ENCODE assay signal across 1 cellular context in the genomic region with DNA sequence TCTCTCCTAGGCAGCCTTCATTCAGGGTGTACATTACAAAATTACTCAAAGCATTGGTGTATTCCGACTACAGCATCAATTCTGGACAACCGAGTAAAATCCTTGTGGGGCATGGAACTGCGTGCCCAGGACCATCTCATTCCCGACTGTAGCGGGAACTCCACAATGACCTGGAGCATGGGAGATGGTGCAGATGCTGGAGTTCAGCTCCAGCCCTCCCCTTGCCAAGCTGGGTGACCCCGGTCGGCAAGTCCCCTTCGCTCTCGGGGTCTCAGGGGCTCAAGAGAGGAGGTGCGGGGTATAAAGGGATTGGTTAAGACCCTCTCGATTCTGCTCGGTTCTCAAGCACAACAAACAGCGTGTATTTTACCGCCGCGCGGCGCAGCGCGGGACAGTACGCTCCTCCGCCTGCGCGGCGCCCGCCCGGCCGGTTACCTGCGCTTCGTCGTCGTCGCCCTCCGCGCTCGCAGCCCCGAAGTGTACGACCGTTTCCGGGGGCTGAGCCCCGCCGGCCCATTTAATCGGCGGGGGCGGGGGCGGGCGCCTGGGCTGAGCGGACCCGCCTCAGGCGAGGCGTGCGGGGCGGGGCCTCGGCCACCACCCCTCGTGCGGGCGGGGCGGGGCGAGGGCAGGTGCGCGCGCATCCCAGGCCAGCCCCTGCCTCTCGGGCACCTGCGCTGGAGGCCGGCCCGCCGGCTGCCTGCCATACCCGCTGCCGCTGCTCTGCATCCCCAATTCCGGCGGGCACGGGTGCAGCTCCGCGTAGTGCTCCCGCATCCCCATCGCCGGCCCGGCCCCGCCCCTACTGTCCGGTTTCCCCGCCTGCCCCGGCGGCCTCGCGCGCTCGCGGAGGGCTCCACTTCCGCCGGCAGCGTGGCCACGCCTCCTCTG.
TF ChIP-seq lines count a peak whose summit lies in the region.

A gene (minus strand): TSS at position 493 of the 891 bp plus-strand sequence. CDS start 691 bp downstream, outside the sequence.

TF ChIP-seq in HepG2, 621 proteins besides CTCF, POLR2A, EP300 and RAD21 (continued from another document and continues in another):
- TF ChIP-seq, protein P1, sequence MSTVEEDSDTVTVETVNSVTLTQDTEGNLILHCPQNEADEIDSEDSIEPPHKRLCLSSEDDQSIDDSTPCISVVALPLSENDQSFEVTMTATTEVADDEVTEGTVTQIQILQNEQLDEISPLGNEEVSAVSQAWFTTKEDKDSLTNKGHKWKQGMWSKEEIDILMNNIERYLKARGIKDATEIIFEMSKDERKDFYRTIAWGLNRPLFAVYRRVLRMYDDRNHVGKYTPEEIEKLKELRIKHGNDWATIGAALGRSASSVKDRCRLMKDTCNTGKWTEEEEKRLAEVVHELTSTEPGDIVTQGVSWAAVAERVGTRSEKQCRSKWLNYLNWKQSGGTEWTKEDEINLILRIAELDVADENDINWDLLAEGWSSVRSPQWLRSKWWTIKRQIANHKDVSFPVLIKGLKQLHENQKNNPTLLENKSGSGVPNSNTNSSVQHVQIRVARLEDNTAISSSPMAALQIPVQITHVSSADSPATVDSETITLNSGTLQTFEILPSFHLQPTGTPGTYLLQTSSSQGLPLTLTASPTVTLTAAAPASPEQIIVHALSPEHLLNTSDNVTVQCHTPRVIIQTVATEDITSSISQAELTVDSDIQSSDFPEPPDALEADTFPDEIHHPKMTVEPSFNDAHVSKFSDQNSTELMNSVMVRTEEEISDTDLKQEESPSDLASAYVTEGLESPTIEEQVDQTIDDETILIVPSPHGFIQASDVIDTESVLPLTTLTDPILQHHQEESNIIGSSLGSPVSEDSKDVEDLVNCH (CRISPR knock-in tag; IDR thresholded peaks at IDR 0.05), result no peak
- TF ChIP-seq, protein P2, sequence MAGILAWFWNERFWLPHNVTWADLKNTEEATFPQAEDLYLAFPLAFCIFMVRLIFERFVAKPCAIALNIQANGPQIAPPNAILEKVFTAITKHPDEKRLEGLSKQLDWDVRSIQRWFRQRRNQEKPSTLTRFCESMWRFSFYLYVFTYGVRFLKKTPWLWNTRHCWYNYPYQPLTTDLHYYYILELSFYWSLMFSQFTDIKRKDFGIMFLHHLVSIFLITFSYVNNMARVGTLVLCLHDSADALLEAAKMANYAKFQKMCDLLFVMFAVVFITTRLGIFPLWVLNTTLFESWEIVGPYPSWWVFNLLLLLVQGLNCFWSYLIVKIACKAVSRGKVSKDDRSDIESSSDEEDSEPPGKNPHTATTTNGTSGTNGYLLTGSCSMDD (CRISPR knock-in tag; IDR thresholded peaks at IDR 0.05), result no peak
- no peak for TF ChIP-seq JUNB (CRISPR knock-in tag; IDR thresholded peaks at IDR 0.05; ENCODE audit: borderline replicate concordance)
- TF ChIP-seq KLF15 (CRISPR knock-in tag; IDR thresholded peaks at IDR 0.05; ENCODE audit: borderline replicate concordance), result no peak
- no peak for TF ChIP-seq ZNF12 (CRISPR knock-in tag; IDR thresholded peaks at IDR 0.05)
- TF ChIP-seq BRCA1 (CRISPR knock-in tag; IDR thresholded peaks at IDR 0.05), result no peak
- no peak; the same call in 1 of the 2 replicates for TF ChIP-seq HOXA3 (CRISPR knock-in tag; IDR thresholded peaks at IDR 0.05)
- TF ChIP-seq, protein P3, sequence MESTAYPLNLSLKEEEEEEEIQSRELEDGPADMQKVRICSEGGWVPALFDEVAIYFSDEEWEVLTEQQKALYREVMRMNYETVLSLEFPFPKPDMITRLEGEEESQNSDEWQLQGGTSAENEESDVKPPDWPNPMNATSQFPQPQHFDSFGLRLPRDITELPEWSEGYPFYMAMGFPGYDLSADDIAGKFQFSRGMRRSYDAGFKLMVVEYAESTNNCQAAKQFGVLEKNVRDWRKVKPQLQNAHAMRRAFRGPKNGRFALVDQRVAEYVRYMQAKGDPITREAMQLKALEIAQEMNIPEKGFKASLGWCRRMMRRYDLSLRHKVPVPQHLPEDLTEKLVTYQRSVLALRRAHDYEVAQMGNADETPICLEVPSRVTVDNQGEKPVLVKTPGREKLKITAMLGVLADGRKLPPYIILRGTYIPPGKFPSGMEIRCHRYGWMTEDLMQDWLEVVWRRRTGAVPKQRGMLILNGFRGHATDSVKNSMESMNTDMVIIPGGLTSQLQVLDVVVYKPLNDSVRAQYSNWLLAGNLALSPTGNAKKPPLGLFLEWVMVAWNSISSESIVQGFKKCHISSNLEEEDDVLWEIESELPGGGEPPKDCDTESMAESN (CRISPR knock-in tag; conservative IDR thresholded peaks at IDR 0.05), result no peak
- TF ChIP-seq, protein P4, sequence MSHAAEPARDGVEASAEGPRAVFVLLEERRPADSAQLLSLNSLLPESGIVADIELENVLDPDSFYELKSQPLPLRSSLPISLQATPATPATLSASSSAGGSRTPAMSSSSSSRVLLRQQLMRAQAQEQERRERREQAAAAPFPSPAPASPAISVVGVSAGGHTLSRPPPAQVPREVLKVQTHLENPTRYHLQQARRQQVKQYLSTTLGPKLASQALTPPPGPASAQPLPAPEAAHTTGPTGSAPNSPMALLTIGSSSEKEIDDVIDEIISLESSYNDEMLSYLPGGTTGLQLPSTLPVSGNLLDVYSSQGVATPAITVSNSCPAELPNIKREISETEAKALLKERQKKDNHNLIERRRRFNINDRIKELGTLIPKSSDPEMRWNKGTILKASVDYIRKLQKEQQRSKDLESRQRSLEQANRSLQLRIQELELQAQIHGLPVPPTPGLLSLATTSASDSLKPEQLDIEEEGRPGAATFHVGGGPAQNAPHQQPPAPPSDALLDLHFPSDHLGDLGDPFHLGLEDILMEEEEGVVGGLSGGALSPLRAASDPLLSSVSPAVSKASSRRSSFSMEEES (CRISPR knock-in tag; IDR thresholded peaks at IDR 0.05), result no peak
- TF ChIP-seq, protein P5, sequence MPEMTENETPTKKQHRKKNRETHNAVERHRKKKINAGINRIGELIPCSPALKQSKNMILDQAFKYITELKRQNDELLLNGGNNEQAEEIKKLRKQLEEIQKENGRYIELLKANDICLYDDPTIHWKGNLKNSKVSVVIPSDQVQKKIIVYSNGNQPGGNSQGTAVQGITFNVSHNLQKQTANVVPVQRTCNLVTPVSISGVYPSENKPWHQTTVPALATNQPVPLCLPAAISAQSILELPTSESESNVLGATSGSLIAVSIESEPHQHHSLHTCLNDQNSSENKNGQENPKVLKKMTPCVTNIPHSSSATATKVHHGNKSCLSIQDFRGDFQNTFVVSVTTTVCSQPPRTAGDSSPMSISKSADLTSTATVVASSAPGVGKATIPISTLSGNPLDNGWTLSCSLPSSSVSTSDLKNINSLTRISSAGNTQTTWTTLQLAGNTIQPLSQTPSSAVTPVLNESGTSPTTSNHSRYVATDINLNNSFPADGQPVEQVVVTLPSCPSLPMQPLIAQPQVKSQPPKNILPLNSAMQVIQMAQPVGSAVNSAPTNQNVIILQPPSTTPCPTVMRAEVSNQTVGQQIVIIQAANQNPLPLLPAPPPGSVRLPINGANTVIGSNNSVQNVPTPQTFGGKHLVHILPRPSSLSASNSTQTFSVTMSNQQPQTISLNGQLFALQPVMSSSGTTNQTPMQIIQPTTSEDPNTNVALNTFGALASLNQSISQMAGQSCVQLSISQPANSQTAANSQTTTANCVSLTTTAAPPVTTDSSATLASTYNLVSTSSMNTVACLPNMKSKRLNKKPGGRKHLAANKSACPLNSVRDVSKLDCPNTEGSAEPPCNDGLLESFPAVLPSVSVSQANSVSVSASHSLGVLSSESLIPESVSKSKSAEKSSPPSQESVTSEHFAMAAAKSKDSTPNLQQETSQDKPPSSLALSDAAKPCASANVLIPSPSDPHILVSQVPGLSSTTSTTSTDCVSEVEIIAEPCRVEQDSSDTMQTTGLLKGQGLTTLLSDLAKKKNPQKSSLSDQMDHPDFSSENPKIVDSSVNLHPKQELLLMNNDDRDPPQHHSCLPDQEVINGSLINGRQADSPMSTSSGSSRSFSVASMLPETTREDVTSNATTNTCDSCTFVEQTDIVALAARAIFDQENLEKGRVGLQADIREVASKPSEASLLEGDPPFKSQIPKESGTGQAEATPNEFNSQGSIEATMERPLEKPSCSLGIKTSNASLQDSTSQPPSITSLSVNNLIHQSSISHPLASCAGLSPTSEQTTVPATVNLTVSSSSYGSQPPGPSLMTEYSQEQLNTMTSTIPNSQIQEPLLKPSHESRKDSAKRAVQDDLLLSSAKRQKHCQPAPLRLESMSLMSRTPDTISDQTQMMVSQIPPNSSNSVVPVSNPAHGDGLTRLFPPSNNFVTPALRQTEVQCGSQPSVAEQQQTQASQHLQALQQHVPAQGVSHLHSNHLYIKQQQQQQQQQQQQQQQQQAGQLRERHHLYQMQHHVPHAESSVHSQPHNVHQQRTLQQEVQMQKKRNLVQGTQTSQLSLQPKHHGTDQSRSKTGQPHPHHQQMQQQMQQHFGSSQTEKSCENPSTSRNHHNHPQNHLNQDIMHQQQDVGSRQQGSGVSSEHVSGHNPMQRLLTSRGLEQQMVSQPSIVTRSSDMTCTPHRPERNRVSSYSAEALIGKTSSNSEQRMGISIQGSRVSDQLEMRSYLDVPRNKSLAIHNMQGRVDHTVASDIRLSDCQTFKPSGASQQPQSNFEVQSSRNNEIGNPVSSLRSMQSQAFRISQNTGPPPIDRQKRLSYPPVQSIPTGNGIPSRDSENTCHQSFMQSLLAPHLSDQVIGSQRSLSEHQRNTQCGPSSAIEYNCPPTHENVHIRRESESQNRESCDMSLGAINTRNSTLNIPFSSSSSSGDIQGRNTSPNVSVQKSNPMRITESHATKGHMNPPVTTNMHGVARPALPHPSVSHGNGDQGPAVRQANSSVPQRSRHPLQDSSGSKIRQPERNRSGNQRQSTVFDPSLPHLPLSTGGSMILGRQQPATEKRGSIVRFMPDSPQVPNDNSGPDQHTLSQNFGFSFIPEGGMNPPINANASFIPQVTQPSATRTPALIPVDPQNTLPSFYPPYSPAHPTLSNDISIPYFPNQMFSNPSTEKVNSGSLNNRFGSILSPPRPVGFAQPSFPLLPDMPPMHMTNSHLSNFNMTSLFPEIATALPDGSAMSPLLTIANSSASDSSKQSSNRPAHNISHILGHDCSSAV (CRISPR knock-in tag; IDR thresholded peaks at IDR 0.05; ENCODE audit: borderline replicate concordance), result no peak
- TF ChIP-seq, protein P6, sequence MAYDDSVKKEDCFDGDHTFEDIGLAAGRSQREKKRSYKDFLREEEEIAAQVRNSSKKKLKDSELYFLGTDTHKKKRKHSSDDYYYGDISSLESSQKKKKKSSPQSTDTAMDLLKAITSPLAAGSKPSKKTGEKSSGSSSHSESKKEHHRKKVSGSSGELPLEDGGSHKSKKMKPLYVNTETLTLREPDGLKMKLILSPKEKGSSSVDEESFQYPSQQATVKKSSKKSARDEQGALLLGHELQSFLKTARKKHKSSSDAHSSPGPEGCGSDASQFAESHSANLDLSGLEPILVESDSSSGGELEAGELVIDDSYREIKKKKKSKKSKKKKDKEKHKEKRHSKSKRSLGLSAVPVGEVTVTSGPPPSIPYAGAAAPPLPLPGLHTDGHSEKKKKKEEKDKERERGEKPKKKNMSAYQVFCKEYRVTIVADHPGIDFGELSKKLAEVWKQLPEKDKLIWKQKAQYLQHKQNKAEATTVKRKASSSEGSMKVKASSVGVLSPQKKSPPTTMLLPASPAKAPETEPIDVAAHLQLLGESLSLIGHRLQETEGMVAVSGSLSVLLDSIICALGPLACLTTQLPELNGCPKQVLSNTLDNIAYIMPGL (CRISPR knock-in tag; IDR thresholded peaks at IDR 0.05; ENCODE audit: borderline replicate concordance in 1 of 2, low read depth in 1 of 2), result 0 out of 4 replicates have a peak, but pooled peaks of 1 of the 2 experiments have one; percentile 47
- no peak for TF ChIP-seq ZNF777 (CRISPR knock-in tag; IDR thresholded peaks at IDR 0.05)
- TF ChIP-seq, protein P7, sequence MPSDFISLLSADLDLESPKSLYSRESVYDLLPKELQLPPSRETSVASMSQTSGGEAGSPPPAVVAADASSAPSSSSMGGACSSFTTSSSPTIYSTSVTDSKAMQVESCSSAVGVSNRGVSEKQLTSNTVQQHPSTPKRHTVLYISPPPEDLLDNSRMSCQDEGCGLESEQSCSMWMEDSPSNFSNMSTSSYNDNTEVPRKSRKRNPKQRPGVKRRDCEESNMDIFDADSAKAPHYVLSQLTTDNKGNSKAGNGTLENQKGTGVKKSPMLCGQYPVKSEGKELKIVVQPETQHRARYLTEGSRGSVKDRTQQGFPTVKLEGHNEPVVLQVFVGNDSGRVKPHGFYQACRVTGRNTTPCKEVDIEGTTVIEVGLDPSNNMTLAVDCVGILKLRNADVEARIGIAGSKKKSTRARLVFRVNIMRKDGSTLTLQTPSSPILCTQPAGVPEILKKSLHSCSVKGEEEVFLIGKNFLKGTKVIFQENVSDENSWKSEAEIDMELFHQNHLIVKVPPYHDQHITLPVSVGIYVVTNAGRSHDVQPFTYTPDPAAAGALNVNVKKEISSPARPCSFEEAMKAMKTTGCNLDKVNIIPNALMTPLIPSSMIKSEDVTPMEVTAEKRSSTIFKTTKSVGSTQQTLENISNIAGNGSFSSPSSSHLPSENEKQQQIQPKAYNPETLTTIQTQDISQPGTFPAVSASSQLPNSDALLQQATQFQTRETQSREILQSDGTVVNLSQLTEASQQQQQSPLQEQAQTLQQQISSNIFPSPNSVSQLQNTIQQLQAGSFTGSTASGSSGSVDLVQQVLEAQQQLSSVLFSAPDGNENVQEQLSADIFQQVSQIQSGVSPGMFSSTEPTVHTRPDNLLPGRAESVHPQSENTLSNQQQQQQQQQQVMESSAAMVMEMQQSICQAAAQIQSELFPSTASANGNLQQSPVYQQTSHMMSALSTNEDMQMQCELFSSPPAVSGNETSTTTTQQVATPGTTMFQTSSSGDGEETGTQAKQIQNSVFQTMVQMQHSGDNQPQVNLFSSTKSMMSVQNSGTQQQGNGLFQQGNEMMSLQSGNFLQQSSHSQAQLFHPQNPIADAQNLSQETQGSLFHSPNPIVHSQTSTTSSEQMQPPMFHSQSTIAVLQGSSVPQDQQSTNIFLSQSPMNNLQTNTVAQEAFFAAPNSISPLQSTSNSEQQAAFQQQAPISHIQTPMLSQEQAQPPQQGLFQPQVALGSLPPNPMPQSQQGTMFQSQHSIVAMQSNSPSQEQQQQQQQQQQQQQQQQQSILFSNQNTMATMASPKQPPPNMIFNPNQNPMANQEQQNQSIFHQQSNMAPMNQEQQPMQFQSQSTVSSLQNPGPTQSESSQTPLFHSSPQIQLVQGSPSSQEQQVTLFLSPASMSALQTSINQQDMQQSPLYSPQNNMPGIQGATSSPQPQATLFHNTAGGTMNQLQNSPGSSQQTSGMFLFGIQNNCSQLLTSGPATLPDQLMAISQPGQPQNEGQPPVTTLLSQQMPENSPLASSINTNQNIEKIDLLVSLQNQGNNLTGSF (CRISPR knock-in tag; IDR thresholded peaks at IDR 0.05), result no peak
- no peak for TF ChIP-seq NR2F1 (CRISPR knock-in tag; IDR thresholded peaks at IDR 0.05)
- peak; percentile 92 for TF ChIP-seq RBM22 (optimal IDR thresholded peaks at IDR 0.05; ENCODE audit: low read length)
- TF ChIP-seq YEATS4 (CRISPR knock-in tag; IDR thresholded peaks at IDR 0.05; ENCODE audit: borderline replicate concordance), result no peak
- TF ChIP-seq TCF12 (IDR thresholded peaks at IDR 0.05), result no peak
- no peak for TF ChIP-seq TCF12 (CRISPR knock-in tag; IDR thresholded peaks at IDR 0.05)
- no peak for TF ChIP-seq RCOR2 (CRISPR knock-in tag; IDR thresholded peaks at IDR 0.05)
